ENCODE assay signal across 8 cellular contexts in the genomic region with DNA sequence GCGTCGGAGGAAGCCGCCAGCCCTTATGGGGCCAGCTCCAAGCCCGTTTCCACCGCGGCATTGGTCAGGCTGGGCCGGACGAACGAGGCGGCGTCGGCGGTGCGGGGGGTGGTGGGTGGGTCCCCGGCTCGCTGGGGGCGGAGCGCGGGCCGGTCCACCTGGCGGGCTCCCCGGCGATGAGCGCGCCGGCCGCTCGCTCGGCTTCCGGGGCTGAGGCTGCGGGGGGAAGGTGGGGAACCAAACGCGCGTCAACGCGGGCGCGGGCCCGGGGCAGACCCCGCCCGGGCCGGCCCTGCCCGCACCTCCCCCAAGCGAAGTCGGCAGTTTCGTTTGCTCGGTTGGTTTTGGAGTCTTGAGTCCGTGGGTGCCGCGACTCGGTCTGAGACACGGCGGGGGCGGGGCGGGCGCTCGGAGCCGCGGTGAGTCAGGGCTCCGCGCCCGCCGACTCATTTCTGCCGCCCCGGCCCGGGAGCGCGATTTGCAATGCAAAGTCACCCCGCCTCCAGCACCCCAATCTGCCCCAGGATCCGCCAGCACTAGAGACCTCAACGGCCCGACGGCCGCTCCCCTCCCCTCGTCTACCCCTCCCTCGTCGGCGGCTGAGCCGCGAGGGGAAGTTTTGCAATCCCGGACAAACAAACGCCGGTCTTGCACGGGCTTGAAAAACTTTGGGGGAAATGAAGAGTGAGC. TPM values are rescaled to one million over a fixed set of nuclear protein-coding genes. Genes with fewer than 3 reads are reported as not detected.
DNase-seq lines count a peak whose midpoint lies in the region; ATAC-seq and TF ChIP-seq lines count a peak whose summit lies in the region.

No MANE protein-coding gene starts in this region.

- peak overlapping the region in 2 of 12 donors; percentile 22 to 89 for H3K27ac ChIP-seq in heart left ventricle
- H3K27ac ChIP-seq in rectal smooth muscle tissue (ENCODE audit: low read depth, low read length), result no peak overlapping the region
- H3K27ac ChIP-seq in aorta (ENCODE audit: low read depth in 1 of 2, low read length in 2 of 2), result no peak overlapping the region

- H3K4me3 ChIP-seq in heart left ventricle (peak overlapping the region; percentile 16 to 59 (median 43)), rectal smooth muscle tissue (ENCODE audit: low read length) (peak overlapping the region; percentile 38), aorta (ENCODE audit: low read length in 2 of 2) (peak overlapping the region in 1 of 2 donors; percentile 31)

- no peaks in the 10 kb centered on the region for H3K9me3 Mint-ChIP-seq in activated T-helper 2 cell treated with anti-CD3 and anti-CD28 coated beads, Interferon-gamma antibody, Interleukin-2, Interleukin-4, amounts not matched to agents 10 μg/mL and 5 μg/mL and 100 μg/mL, durations not matched to agents 14 hours and 24 hours and 36 hours

- H3K36me3 ChIP-seq in heart left ventricle (no peaks in the 10 kb centered on the region), rectal smooth muscle tissue (ENCODE audit: control insufficient read depth, insufficient read depth, low read length) (no peaks in the 10 kb centered on the region), aorta (ENCODE audit: control insufficient read depth in 1 of 2, insufficient read depth in 2 of 2, low read length in 1 of 2) (no peaks in the 10 kb centered on the region)

- H3K27me3 ChIP-seq in heart left ventricle, result peaks cover 34 to 55% (median 44%) of the 10 kb centered on the region in 9 donors
- H3K27me3 ChIP-seq in rectal smooth muscle tissue (ENCODE audit: control insufficient read depth, insufficient read depth, low read length), result peaks cover 13% of the 10 kb centered on the region
- H3K27me3 ChIP-seq in aorta (ENCODE audit: control insufficient read depth in 1 of 2, insufficient read depth in 2 of 2, low read length in 1 of 2), result no peaks in the 10 kb centered on the region

- peaks cover 15% of the 10 kb centered on the region for H3K4me1 Mint-ChIP-seq in activated T-helper 2 cell treated with anti-CD3 and anti-CD28 coated beads, Interferon-gamma antibody, Interleukin-2, Interleukin-4, amounts not matched to agents 10 μg/mL and 5 μg/mL and 100 μg/mL, durations not matched to agents 14 hours and 24 hours and 36 hours (ENCODE audit: low read depth)

- H3K9me3 ChIP-seq in heart left ventricle (no peaks in the 10 kb centered on the region), aorta (ENCODE audit: control insufficient read depth, low read length) (no peaks in the 10 kb centered on the region)

- TF ChIP-seq CTCF in heart left ventricle (IDR thresholded peaks at IDR 0.05), result no peak

- TF ChIP-seq POLR2A in heart left ventricle (IDR thresholded peaks at IDR 0.05), result no peak

- no peak overlapping the region for H3K27ac Mint-ChIP-seq in activated T-helper 2 cell treated with anti-CD3 and anti-CD28 coated beads, Interferon-gamma antibody, Interleukin-2, Interleukin-4, amounts not matched to agents 10 μg/mL and 5 μg/mL and 100 μg/mL, durations not matched to agents 14 hours and 24 hours and 36 hours

- no peaks in the 10 kb centered on the region for H3K36me3 Mint-ChIP-seq in activated T-helper 2 cell treated with anti-CD3 and anti-CD28 coated beads, Interferon-gamma antibody, Interleukin-2, Interleukin-4, amounts not matched to agents 10 μg/mL and 5 μg/mL and 100 μg/mL, durations not matched to agents 14 hours and 24 hours and 36 hours (ENCODE audit: low read depth)

- 1 to 2% (median 1%) methylated on average over 27 to 84 of the region's 84 CpGs for WGBS in heart left ventricle, 4 donors
- 1% methylated on average over 72 to 84 of the region's 84 CpGs for WGBS in aorta, 2 donors

- H3K27me3 Mint-ChIP-seq in activated T-helper 2 cell treated with anti-CD3 and anti-CD28 coated beads, Interferon-gamma antibody, Interleukin-2, Interleukin-4, amounts not matched to agents 10 μg/mL and 5 μg/mL and 100 μg/mL, durations not matched to agents 14 hours and 24 hours and 36 hours (ENCODE audit: low read depth), result peaks cover 22% of the 10 kb centered on the region

- peak; percentile 38 for DNase-seq in DMS153 (lab: John Stamatoyannopoulos, UW)
- peak; percentile 74 for DNase-seq in NCI-H69 (lab: John Stamatoyannopoulos, UW)
- DNase-seq in activated T-helper 2 cell treated with anti-CD3 and anti-CD28 coated beads, Interferon-gamma antibody, Interleukin-2, Interleukin-4, amounts not matched to agents 10 μg/mL and 5 μg/mL and 100 μg/mL, durations not matched to agents 14 hours and 24 hours and 36 hours (ENCODE audit: low spot score), result peak; percentile 21
- peak in 4 of 5 donors; percentile 48 to 82 (median 54) for DNase-seq in heart left ventricle
- DNase-seq in aorta, result peak; percentile 81 to 84

- H3K4me1 ChIP-seq in heart left ventricle (peaks cover 0 to 51% (median 12%) of the 10 kb centered on the region in 12 donors), rectal smooth muscle tissue (ENCODE audit: control insufficient read depth, insufficient read depth, low read length) (no peaks in the 10 kb centered on the region), aorta (ENCODE audit: control insufficient read depth in 1 of 2, insufficient read depth in 2 of 2, low read length in 2 of 2) (no peaks in the 10 kb centered on the region)

- ATAC-seq in heart left ventricle, result peak in 2 of 4 donors; percentile 41 to 49
- ATAC-seq in aorta (ENCODE audit: low FRiP score), result no peak
- ATAC-seq in HG03342 (IDR thresholded peaks at IDR 0.05; ENCODE audit: unreplicated experiment), result no peak
- no peak for ATAC-seq in GM18498 (IDR thresholded peaks at IDR 0.05; ENCODE audit: unreplicated experiment)

- no peak overlapping the region for H3K9ac ChIP-seq in rectal smooth muscle tissue (ENCODE audit: low read length)

- intact Hi-C loops in activated T-helper 2 cell treated with anti-CD3 and anti-CD28 coated beads, Interferon-gamma antibody, Interleukin-2, Interleukin-4, amounts not matched to agents 10 μg/mL and 5 μg/mL and 100 μg/mL, durations not matched to agents 14 hours and 24 hours and 36 hours (cut with micrococcal nuclease), result loop anchor here (1.0 to 2.0 kb wide), 2 partner anchors 128 to 192 kb away; no protein-coding TSS in a partner anchor
- intact Hi-C loops in heart left ventricle (cut with DNase I) (no loop called here), aorta (cut with DNase I) (no loop called here)

- peak overlapping the region; percentile 30 for H3K4me3 Mint-ChIP-seq in activated T-helper 2 cell treated with anti-CD3 and anti-CD28 coated beads, Interferon-gamma antibody, Interleukin-2, Interleukin-4, amounts not matched to agents 10 μg/mL and 5 μg/mL and 100 μg/mL, durations not matched to agents 14 hours and 24 hours and 36 hours (ENCODE audit: low read depth)

RNA-seq across cellular contexts. Expression of a gene that starts 1.3 kb away (rescaled TPM):
- 0.23 and 0.25 TPM in 2 replicates for total RNA-seq in activated T-helper 2 cell treated with anti-CD3 and anti-CD28 coated beads, Interferon-gamma antibody, Interleukin-2, Interleukin-4, amounts not matched to agents 10 μg/mL and 5 μg/mL and 100 μg/mL, durations not matched to agents 14 hours and 24 hours and 36 hours
- 1 to 10 TPM in 1 of 9 donors, under 1 TPM in 2, not detected in 6; 0.33 to 2.3 (median 0.54) TPM for total RNA-seq in heart left ventricle
- under 1 TPM in 1 of 2 donors, not detected in 1; 0.07 TPM for polyA plus RNA-seq in heart left ventricle
- total RNA-seq in aorta, result 1 to 10 TPM in 1 of 2 donors, under 1 TPM in 1; 0.62 to 1.4 TPM
- not detected for polyA plus RNA-seq in aorta

RNA-seq across cellular contexts. Expression of a gene that starts 32.7 kb away (rescaled TPM):
- 3.1 and 3.4 TPM in 2 replicates for total RNA-seq in activated T-helper 2 cell treated with anti-CD3 and anti-CD28 coated beads, Interferon-gamma antibody, Interleukin-2, Interleukin-4, amounts not matched to agents 10 μg/mL and 5 μg/mL and 100 μg/mL, durations not matched to agents 14 hours and 24 hours and 36 hours
- total RNA-seq in heart left ventricle, result 10 to 100 TPM in 8 of 9 donors, 1 to 10 TPM in 1; 4.8 to 41.2 (median 29.9) TPM
- polyA plus RNA-seq in heart left ventricle, result 10 to 100 TPM in 1 of 2 donors, 1 to 10 TPM in 1; 5.1 to 34.6 TPM
- 1 to 10 TPM; 1.4 to 2.1 TPM for total RNA-seq in aorta
- under 1 TPM in 1 of 2 donors, not detected in 1; 0.46 TPM for polyA plus RNA-seq in aorta

RNA-seq across cellular contexts. Expression of a gene that starts 32.8 kb away (rescaled TPM):
- total RNA-seq in activated T-helper 2 cell treated with anti-CD3 and anti-CD28 coated beads, Interferon-gamma antibody, Interleukin-2, Interleukin-4, amounts not matched to agents 10 μg/mL and 5 μg/mL and 100 μg/mL, durations not matched to agents 14 hours and 24 hours and 36 hours, result 4.6 and 4.8 TPM in 2 replicates
- total RNA-seq in heart left ventricle, result 10 to 100 TPM in 7 of 9 donors, 1 to 10 TPM in 2; 9.5 to 29.5 (median 19.2) TPM
- 10 to 100 TPM in 1 of 2 donors, 1 to 10 TPM in 1; 3.5 to 15.5 TPM for polyA plus RNA-seq in heart left ventricle
- 1 to 10 TPM in 1 of 2 donors, under 1 TPM in 1; 0.84 to 3.5 TPM for total RNA-seq in aorta
- 1 to 10 TPM in 1 of 2 donors, not detected in 1; 8.7 TPM for polyA plus RNA-seq in aorta

Comparison
In these comparisons a context has a peak if more than half of its experiments do, and no peak if none do; other contexts are left out.
1. DNase-seq: peak in every context shown above with its lines; median percentile 82 in aorta; 74 in NCI-H69; 54 in heart left ventricle; 38 in DMS153; 21 in activated T-helper 2 cell treated with anti-CD3 and anti-CD28 coated beads, Interferon-gamma antibody, Interleukin-2, Interleukin-4, amounts not matched to agents 10 μg/mL and 5 μg/mL and 100 μg/mL, durations not matched to agents 14 hours and 24 hours and 36 hours.